1 cellular context compared by ENCODE assay signal in genomic region chr20:4813839-4814695, GRCh38.
TF ChIP-seq lines count a peak whose summit lies in the region.

No MANE protein-coding gene starts in this region.

TF ChIP-seq in GM12878, 131 proteins besides CTCF, POLR2A, EP300 and RAD21 (continued from another document):
- TF ChIP-seq ZBTB4 (CRISPR knock-in tag; IDR thresholded peaks at IDR 0.05), result no peak
- TF ChIP-seq CHD2 (IDR thresholded peaks at IDR 0.05; ENCODE audit: borderline replicate concordance, low read depth, low read length), result peak; percentile 47; the same call in 1 of the 2 replicates
- no peak for TF ChIP-seq SP1 (IDR thresholded peaks at IDR 0.05; ENCODE audit: low read depth, low read length)
- TF ChIP-seq, protein P1, sequence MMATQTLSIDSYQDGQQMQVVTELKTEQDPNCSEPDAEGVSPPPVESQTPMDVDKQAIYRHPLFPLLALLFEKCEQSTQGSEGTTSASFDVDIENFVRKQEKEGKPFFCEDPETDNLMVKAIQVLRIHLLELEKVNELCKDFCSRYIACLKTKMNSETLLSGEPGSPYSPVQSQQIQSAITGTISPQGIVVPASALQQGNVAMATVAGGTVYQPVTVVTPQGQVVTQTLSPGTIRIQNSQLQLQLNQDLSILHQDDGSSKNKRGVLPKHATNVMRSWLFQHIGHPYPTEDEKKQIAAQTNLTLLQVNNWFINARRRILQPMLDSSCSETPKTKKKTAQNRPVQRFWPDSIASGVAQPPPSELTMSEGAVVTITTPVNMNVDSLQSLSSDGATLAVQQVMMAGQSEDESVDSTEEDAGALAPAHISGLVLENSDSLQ (IDR thresholded peaks at IDR 0.05), result peak; percentile 21; the same call in 1 of the 2 replicates
- no peak for TF ChIP-seq BCL11A (IDR thresholded peaks at IDR 0.05; ENCODE audit: low read depth, low read length)
- TF ChIP-seq NFYA (IDR thresholded peaks at IDR 0.05; ENCODE audit: borderline replicate concordance, low read depth, low read length), result no peak
- 0 out of 2 replicates have a peak, but pooled peaks have one; percentile 12 for TF ChIP-seq SMARCA5 (IDR thresholded peaks at IDR 0.05)
- TF ChIP-seq SRF (IDR thresholded peaks at IDR 0.05; ENCODE audit: low read depth in 2 of 2, low read length in 2 of 2), result peak; percentile 85 to 98
- peak; percentile 68 for TF ChIP-seq KLF5 (IDR thresholded peaks at IDR 0.05; ENCODE audit: partially characterized antibody)
- no peak for TF ChIP-seq MYB (IDR thresholded peaks at IDR 0.05; ENCODE audit: borderline replicate concordance, low read depth, low read length)
- peak; percentile 40; the same call in 1 of the 2 replicates for TF ChIP-seq SIN3A (IDR thresholded peaks at IDR 0.05; ENCODE audit: low read depth, low read length)
- 0 out of 2 replicates have a peak, but pooled peaks have one; percentile 9 for TF ChIP-seq MEF2A (IDR thresholded peaks at IDR 0.05; ENCODE audit: insufficient read depth, low read depth, low read length)
- no peak for TF ChIP-seq ZNF24 (IDR thresholded peaks at IDR 0.05)
- TF ChIP-seq SMAD1 (IDR thresholded peaks at IDR 0.05; ENCODE audit: low read depth, partially characterized antibody), result peak; percentile 10
- TF ChIP-seq ZNF687 (IDR thresholded peaks at IDR 0.05), result peak; percentile 9; the same call in 1 of the 2 replicates
- TF ChIP-seq SPI1 (IDR thresholded peaks at IDR 0.05; ENCODE audit: borderline replicate concordance, insufficient read depth, low read depth, low read length), result peak; percentile 72
- peak in 1 of 2 experiments; percentile 9; a peak in 1 of 4 replicates for TF ChIP-seq BHLHE40 (IDR thresholded peaks at IDR 0.05; ENCODE audit: borderline replicate concordance in 1 of 2, low read depth in 2 of 2, low read length in 1 of 2)
- TF ChIP-seq ASH2L (IDR thresholded peaks at IDR 0.05; ENCODE audit: borderline replicate concordance, low read depth), result peak; percentile 28; the same call in 1 of the 2 replicates
- 0 out of 2 replicates have a peak, but pooled peaks have one; percentile 52 for TF ChIP-seq BACH1 (IDR thresholded peaks at IDR 0.05; ENCODE audit: borderline replicate concordance)
- TF ChIP-seq SIX5 (IDR thresholded peaks at IDR 0.05; ENCODE audit: low read depth, low read length, severe bottlenecking), result peak; percentile 16
- TF ChIP-seq RB1 (IDR thresholded peaks at IDR 0.05; ENCODE audit: borderline replicate concordance), result 0 out of 2 replicates have a peak, but pooled peaks have one; percentile 22
- peak; percentile 59; the same call in 1 of the 2 replicates for TF ChIP-seq FOXK2 (IDR thresholded peaks at IDR 0.05)
- TF ChIP-seq TAF1 (IDR thresholded peaks at IDR 0.05; ENCODE audit: borderline replicate concordance, low read depth, low read length), result 0 out of 2 replicates have a peak, but pooled peaks have one; percentile 43
- TF ChIP-seq JUNB (IDR thresholded peaks at IDR 0.05), result peak; percentile 19; the same call in 1 of the 2 replicates
- TF ChIP-seq POU2F2 (IDR thresholded peaks at IDR 0.05; ENCODE audit: borderline replicate concordance, low read depth, low read length), result no peak; the same call in 1 of the 3 replicates
- TF ChIP-seq, protein P2, sequence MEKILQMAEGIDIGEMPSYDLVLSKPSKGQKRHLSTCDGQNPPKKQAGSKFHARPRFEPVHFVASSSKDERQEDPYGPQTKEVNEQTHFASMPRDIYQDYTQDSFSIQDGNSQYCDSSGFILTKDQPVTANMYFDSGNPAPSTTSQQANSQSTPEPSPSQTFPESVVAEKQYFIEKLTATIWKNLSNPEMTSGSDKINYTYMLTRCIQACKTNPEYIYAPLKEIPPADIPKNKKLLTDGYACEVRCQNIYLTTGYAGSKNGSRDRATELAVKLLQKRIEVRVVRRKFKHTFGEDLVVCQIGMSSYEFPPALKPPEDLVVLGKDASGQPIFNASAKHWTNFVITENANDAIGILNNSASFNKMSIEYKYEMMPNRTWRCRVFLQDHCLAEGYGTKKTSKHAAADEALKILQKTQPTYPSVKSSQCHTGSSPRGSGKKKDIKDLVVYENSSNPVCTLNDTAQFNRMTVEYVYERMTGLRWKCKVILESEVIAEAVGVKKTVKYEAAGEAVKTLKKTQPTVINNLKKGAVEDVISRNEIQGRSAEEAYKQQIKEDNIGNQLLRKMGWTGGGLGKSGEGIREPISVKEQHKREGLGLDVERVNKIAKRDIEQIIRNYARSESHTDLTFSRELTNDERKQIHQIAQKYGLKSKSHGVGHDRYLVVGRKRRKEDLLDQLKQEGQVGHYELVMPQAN (conservative IDR thresholded peaks at IDR 0.05), result peak; percentile 12; the same call in 1 of the 2 replicates
